ENCODE assay signal across 26 cellular contexts in the genomic region with DNA sequence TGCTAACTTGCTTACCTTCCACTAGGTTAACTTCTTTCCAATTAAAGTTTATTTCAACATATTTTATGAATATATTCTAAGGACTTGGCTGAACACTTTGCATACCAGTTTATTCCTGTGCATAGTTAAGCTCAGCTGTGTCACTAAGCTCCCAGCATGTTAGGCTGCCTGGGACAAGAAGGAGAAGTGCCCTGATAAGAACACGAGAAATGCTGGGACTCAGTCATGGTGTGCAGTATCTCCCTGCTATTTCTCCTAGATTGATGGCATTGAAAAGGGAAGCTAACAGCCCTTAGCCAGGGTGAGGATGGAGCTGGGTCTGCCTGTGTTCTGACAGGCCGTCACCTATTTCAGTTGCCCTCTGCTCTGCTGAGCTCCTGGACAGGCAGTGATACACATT.
"Had no signal": no experiment of that assay in that cellular context is flagged by ENCODE, and none has a peak within 500 bp of the region (broad histone marks: within the 10 kb centered on the region; RNA-seq: fewer than 3 reads in every experiment).

No MANE protein-coding gene starts in this region.

- H3K4me1 ChIP-seq: body of pancreas, colonic mucosa, psoas muscle, suprapubic skin, uterus had no signal

- ATAC-seq: activated CD8-positive, alpha-beta T cell treated with anti-CD3 and anti-CD28 coated beads, Interleukin-2, amount 10 ng/mL, durations not matched to agents 7 days and 5 days; body of pancreas; mucosa of descending colon; psoas muscle; right lobe of liver; stimulated activated naive CD8-positive, alpha-beta T cell treated with anti-CD3 and anti-CD28 coated beads, Interleukin-15, amount 100 ng/mL, for 72 hours had no signal

- H3K36me3 ChIP-seq: colonic mucosa, ovary, right lobe of liver, suprapubic skin, transverse colon, uterus had no signal

- H3K36me3 Mint-ChIP-seq: naive B cell had no signal

- H3K9me3 ChIP-seq: body of pancreas, colonic mucosa, mucosa of descending colon, ovary, psoas muscle, right lobe of liver, suprapubic skin, transverse colon, uterus had no signal

- H3K27me3 ChIP-seq: body of pancreas, colonic mucosa, ovary, right lobe of liver, suprapubic skin, transverse colon, uterus had no signal

- H3K4me3 Mint-ChIP-seq: activated B cell treated with CpG ODN at 0.5 μM for 24 hours; activated CD4-positive, alpha-beta T cell treated with anti-CD3 and anti-CD28 coated beads, Interleukin-2, amount 10 ng/mL, durations not matched to agents 7 days and 5 days; activated CD8-positive, alpha-beta T cell treated with anti-CD3 and anti-CD28 coated beads, Interleukin-2, amount 10 ng/mL, durations not matched to agents 7 days and 5 days; activated naive CD8-positive, alpha-beta T cell treated with anti-CD3 and anti-CD28 coated beads for 36 hours; naive B cell; stimulated activated naive CD8-positive, alpha-beta T cell treated with anti-CD3 and anti-CD28 coated beads, Interleukin-15, amount 100 ng/mL, for 72 hours had no signal

- H3K4me3 ChIP-seq: body of pancreas, colonic mucosa, mucosa of descending colon, ovary, psoas muscle, right lobe of liver, suprapubic skin, transverse colon, uterus had no signal

- H3K27ac ChIP-seq: body of pancreas, colonic mucosa, ovary, psoas muscle, right lobe of liver, suprapubic skin, transverse colon, uterus had no signal

- DNase-seq: activated B cell treated with CpG ODN at 0.5 μM for 24 hours; activated CD4-positive, alpha-beta T cell treated with anti-CD3 and anti-CD28 coated beads, Interleukin-2, amount 10 ng/mL, durations not matched to agents 7 days and 5 days; activated CD8-positive, alpha-beta T cell treated with anti-CD3 and anti-CD28 coated beads, Interleukin-2, amount 10 ng/mL, durations not matched to agents 7 days and 5 days; activated effector memory CD4-positive, alpha-beta T cell treated with Interleukin-2 at 50 U/mL for 16 hours; activated naive CD8-positive, alpha-beta T cell treated with anti-CD3 and anti-CD28 coated beads for 36 hours; activated T-cell treated with anti-CD3 and anti-CD28 coated beads, Interleukin-2, amount 50 U/mL, for 48 hours; amygdala; body of pancreas; central memory CD4-positive, alpha-beta T cell; colonic mucosa; foreskin melanocyte; glutamatergic neuron; hypothalamus; islet precursor cell; mammary epithelial cell; mucosa of descending colon; naive B cell; ovary; psoas muscle; right lobe of liver; small intestine; stimulated activated CD4-positive, alpha-beta T cell treated with anti-CD3 and anti-CD28 coated beads, Interleukin-4, amount 100 ng/mL, for 1 hour; stimulated activated naive CD8-positive, alpha-beta T cell treated with anti-CD3 and anti-CD28 coated beads, Interleukin-15, amount 100 ng/mL, for 72 hours; transverse colon; uterus had no signal

- H3K27me3 Mint-ChIP-seq: activated B cell treated with CpG ODN at 0.5 μM for 24 hours; activated CD4-positive, alpha-beta T cell treated with anti-CD3 and anti-CD28 coated beads, Interleukin-2, amount 10 ng/mL, durations not matched to agents 7 days and 5 days; activated naive CD8-positive, alpha-beta T cell treated with anti-CD3 and anti-CD28 coated beads for 36 hours; naive B cell; stimulated activated naive CD8-positive, alpha-beta T cell treated with anti-CD3 and anti-CD28 coated beads, Interleukin-15, amount 100 ng/mL, for 72 hours had no signal

- H3K9me3 Mint-ChIP-seq: activated B cell treated with CpG ODN at 0.5 μM for 24 hours; activated naive CD8-positive, alpha-beta T cell treated with anti-CD3 and anti-CD28 coated beads for 36 hours had no signal

- H3K27ac Mint-ChIP-seq: activated B cell treated with CpG ODN at 0.5 μM for 24 hours; activated CD4-positive, alpha-beta T cell treated with anti-CD3 and anti-CD28 coated beads, Interleukin-2, amount 10 ng/mL, durations not matched to agents 7 days and 5 days; activated CD8-positive, alpha-beta T cell treated with anti-CD3 and anti-CD28 coated beads, Interleukin-2, amount 10 ng/mL, durations not matched to agents 7 days and 5 days; stimulated activated naive CD8-positive, alpha-beta T cell treated with anti-CD3 and anti-CD28 coated beads, Interleukin-15, amount 100 ng/mL, for 72 hours had no signal

- H3K4me1 Mint-ChIP-seq: activated B cell treated with CpG ODN at 0.5 μM for 24 hours, naive B cell had no signal
